Comparison of ENCODE assay signal across 1 cellular context in the genomic region with DNA sequence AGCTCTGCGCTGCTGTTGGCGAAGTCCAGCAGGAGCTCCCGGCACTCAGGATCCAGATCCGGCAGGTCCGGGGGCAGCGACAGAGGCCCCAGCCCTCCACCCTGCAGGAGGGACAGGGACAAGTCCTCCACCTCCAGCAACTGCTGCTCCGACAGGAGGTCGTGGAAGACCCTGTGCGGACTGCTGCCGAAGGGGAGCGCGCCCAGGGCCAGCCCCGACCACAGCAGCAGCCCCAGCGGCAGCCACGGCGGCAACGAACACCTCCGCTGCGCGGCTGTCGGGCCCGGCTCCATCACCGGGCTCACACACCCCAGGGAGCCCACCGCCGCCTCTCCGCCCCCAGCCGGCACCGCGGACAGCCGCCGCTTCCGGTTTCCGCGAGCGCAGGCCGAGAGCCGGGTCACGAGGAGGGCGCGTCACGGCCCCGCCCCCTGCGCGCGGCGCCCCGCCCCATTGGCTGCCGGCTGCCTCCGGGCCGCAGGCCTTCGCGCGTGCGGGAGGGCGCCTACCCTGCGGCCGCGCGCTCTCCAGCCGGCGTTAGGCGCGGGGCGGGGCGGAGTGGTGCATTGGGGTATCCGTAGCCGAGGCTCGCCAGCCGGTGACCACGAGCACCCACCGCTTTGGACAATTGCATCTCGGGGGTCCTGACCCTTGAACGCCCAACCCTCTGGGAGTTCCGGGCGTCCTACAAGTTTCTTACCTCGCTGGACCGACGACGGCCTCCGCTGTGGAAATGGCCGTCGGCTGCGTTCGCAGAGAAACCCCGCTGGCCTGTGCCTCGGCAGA.
A peak's percentile ranks its signal among the peaks of the same experiment; 100 is the strongest.
TF ChIP-seq lines count a peak whose summit lies in the region.

A gene with protein sequence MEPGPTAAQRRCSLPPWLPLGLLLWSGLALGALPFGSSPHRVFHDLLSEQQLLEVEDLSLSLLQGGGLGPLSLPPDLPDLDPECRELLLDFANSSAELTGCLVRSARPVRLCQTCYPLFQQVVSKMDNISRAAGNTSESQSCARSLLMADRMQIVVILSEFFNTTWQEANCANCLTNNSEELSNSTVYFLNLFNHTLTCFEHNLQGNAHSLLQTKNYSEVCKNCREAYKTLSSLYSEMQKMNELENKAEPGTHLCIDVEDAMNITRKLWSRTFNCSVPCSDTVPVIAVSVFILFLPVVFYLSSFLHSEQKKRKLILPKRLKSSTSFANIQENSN (minus strand): TSS at position 383 of the 786 bp plus-strand sequence. CDS start 90 bp downstream, at position 293.

TF ChIP-seq in HepG2, 621 proteins besides CTCF, POLR2A, EP300 and RAD21 (continued from another document and continues in another):
- TF ChIP-seq, protein P1, sequence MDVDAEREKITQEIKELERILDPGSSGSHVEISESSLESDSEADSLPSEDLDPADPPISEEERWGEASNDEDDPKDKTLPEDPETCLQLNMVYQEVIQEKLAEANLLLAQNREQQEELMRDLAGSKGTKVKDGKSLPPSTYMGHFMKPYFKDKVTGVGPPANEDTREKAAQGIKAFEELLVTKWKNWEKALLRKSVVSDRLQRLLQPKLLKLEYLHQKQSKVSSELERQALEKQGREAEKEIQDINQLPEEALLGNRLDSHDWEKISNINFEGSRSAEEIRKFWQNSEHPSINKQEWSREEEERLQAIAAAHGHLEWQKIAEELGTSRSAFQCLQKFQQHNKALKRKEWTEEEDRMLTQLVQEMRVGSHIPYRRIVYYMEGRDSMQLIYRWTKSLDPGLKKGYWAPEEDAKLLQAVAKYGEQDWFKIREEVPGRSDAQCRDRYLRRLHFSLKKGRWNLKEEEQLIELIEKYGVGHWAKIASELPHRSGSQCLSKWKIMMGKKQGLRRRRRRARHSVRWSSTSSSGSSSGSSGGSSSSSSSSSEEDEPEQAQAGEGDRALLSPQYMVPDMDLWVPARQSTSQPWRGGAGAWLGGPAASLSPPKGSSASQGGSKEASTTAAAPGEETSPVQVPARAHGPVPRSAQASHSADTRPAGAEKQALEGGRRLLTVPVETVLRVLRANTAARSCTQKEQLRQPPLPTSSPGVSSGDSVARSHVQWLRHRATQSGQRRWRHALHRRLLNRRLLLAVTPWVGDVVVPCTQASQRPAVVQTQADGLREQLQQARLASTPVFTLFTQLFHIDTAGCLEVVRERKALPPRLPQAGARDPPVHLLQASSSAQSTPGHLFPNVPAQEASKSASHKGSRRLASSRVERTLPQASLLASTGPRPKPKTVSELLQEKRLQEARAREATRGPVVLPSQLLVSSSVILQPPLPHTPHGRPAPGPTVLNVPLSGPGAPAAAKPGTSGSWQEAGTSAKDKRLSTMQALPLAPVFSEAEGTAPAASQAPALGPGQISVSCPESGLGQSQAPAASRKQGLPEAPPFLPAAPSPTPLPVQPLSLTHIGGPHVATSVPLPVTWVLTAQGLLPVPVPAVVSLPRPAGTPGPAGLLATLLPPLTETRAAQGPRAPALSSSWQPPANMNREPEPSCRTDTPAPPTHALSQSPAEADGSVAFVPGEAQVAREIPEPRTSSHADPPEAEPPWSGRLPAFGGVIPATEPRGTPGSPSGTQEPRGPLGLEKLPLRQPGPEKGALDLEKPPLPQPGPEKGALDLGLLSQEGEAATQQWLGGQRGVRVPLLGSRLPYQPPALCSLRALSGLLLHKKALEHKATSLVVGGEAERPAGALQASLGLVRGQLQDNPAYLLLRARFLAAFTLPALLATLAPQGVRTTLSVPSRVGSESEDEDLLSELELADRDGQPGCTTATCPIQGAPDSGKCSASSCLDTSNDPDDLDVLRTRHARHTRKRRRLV (CRISPR knock-in tag; IDR thresholded peaks at IDR 0.05) = 0 out of 2 replicates have a peak, but pooled peaks have one; percentile 50
- TF ChIP-seq, protein P2, sequence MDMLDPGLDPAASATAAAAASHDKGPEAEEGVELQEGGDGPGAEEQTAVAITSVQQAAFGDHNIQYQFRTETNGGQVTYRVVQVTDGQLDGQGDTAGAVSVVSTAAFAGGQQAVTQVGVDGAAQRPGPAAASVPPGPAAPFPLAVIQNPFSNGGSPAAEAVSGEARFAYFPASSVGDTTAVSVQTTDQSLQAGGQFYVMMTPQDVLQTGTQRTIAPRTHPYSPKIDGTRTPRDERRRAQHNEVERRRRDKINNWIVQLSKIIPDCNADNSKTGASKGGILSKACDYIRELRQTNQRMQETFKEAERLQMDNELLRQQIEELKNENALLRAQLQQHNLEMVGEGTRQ (IDR thresholded peaks at IDR 0.05; ENCODE audit: low read depth, low read length) = peak; percentile 66
- TF ChIP-seq, protein P2 (CRISPR knock-in tag; IDR thresholded peaks at IDR 0.05; ENCODE audit: borderline replicate concordance) = no peak; the same call in 1 of the 2 replicates
- TF ChIP-seq PTBP1 (IDR thresholded peaks at IDR 0.05; ENCODE audit: low read depth, low read length, poor library complexity, severe bottlenecking) (no peak), ZNF589 (CRISPR knock-in tag; conservative IDR thresholded peaks at IDR 0.05) (no peak), SIX1 (CRISPR knock-in tag; IDR thresholded peaks at IDR 0.05; ENCODE audit: borderline replicate concordance) (no peak), TP53 (CRISPR knock-in tag; conservative IDR thresholded peaks at IDR 0.05) (0 out of 2 replicates have a peak, but pooled peaks have one; percentile 32), KLF6 (CRISPR knock-in tag; IDR thresholded peaks at IDR 0.05) (peak; percentile 88), MXI1 (IDR thresholded peaks at IDR 0.05; ENCODE audit: borderline replicate concordance, low read depth, low read length) (peak; percentile 85; the same call in 2 of the 3 replicates), ERF (CRISPR knock-in tag; IDR thresholded peaks at IDR 0.05) (peak; percentile 51; the same call in 1 of the 2 replicates), ZNF510 (CRISPR knock-in tag; IDR thresholded peaks at IDR 0.05; ENCODE audit: low read depth) (peak; percentile 81), ZNF484 (CRISPR knock-in tag; IDR thresholded peaks at IDR 0.05; ENCODE audit: borderline replicate concordance, low read depth) (no peak), ZNF431 (CRISPR knock-in tag; IDR thresholded peaks at IDR 0.05; ENCODE audit: borderline replicate concordance, low read depth) (peak; percentile 93), ZNF180 (CRISPR knock-in tag; IDR thresholded peaks at IDR 0.05; ENCODE audit: borderline replicate concordance, low read depth) (no peak), SNAPC2 (CRISPR knock-in tag; IDR thresholded peaks at IDR 0.05) (no peak), KLF12 (CRISPR knock-in tag; IDR thresholded peaks at IDR 0.05; ENCODE audit: borderline replicate concordance) (peak; percentile 87), FLYWCH1 (CRISPR knock-in tag; IDR thresholded peaks at IDR 0.05) (no peak), ZNF747 (CRISPR knock-in tag; IDR thresholded peaks at IDR 0.05; ENCODE audit: borderline replicate concordance) (peak; percentile 66; the same call in 1 of the 2 replicates), ZMAT3 (CRISPR knock-in tag; conservative IDR thresholded peaks at IDR 0.05) (peak; percentile 68; the same call in 1 of the 2 replicates), SMARCE1 (IDR thresholded peaks at IDR 0.05; ENCODE audit: borderline replicate concordance) (no peak), FOXM1 (CRISPR knock-in tag; IDR thresholded peaks at IDR 0.05) (no peak), SMC3 (IDR thresholded peaks at IDR 0.05; ENCODE audit: low read length) (no peak), ZNF619 (CRISPR knock-in tag; IDR thresholded peaks at IDR 0.05) (no peak), CBX5 (CRISPR knock-in tag; IDR thresholded peaks at IDR 0.05; ENCODE audit: borderline replicate concordance) (no peak), ZNF430 (CRISPR knock-in tag; IDR thresholded peaks at IDR 0.05) (peak; percentile 23; the same call in 1 of the 2 replicates), CBX2 (IDR thresholded peaks at IDR 0.05; ENCODE audit: low read depth, low read length) (no peak), CBX2 (CRISPR knock-in tag; IDR thresholded peaks at IDR 0.05; ENCODE audit: low read depth) (peak; percentile 58; the same call in 1 of the 2 replicates), MAFG (CRISPR knock-in tag; IDR thresholded peaks at IDR 0.05) (no peak), NFIC (IDR thresholded peaks at IDR 0.05; ENCODE audit: low read length) (no peak), ZBTB38 (CRISPR knock-in tag; IDR thresholded peaks at IDR 0.05) (no peak; the same call in none of the 2 replicates), FOXO1 (CRISPR knock-in tag; IDR thresholded peaks at IDR 0.05) (peak; percentile 13; the same call in 1 of the 2 replicates), BCL6 (CRISPR knock-in tag; IDR thresholded peaks at IDR 0.05) (peak; percentile 21; the same call in 1 of the 2 replicates), SRSF1 (optimal IDR thresholded peaks at IDR 0.05; ENCODE audit: low read depth, low read length) (no peak), ZNF737 (CRISPR knock-in tag; IDR thresholded peaks at IDR 0.05; ENCODE audit: borderline replicate concordance) (no peak), ZBTB3 (CRISPR knock-in tag; IDR thresholded peaks at IDR 0.05; ENCODE audit: borderline replicate concordance, low read depth) (no peak)
- TF ChIP-seq, protein P3, sequence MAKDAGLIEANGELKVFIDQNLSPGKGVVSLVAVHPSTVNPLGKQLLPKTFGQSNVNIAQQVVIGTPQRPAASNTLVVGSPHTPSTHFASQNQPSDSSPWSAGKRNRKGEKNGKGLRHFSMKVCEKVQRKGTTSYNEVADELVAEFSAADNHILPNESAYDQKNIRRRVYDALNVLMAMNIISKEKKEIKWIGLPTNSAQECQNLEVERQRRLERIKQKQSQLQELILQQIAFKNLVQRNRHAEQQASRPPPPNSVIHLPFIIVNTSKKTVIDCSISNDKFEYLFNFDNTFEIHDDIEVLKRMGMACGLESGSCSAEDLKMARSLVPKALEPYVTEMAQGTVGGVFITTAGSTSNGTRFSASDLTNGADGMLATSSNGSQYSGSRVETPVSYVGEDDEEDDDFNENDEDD (CRISPR knock-in tag; IDR thresholded peaks at IDR 0.05; ENCODE audit: borderline replicate concordance) = peak; percentile 96
- TF ChIP-seq, protein P4, sequence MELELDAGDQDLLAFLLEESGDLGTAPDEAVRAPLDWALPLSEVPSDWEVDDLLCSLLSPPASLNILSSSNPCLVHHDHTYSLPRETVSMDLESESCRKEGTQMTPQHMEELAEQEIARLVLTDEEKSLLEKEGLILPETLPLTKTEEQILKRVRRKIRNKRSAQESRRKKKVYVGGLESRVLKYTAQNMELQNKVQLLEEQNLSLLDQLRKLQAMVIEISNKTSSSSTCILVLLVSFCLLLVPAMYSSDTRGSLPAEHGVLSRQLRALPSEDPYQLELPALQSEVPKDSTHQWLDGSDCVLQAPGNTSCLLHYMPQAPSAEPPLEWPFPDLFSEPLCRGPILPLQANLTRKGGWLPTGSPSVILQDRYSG (CRISPR knock-in tag; IDR thresholded peaks at IDR 0.05) = peak; percentile 98
- TF ChIP-seq, protein P5, sequence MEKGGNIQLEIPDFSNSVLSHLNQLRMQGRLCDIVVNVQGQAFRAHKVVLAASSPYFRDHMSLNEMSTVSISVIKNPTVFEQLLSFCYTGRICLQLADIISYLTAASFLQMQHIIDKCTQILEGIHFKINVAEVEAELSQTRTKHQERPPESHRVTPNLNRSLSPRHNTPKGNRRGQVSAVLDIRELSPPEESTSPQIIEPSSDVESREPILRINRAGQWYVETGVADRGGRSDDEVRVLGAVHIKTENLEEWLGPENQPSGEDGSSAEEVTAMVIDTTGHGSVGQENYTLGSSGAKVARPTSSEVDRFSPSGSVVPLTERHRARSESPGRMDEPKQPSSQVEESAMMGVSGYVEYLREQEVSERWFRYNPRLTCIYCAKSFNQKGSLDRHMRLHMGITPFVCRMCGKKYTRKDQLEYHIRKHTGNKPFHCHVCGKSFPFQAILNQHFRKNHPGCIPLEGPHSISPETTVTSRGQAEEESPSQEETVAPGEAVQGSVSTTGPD (CRISPR knock-in tag; IDR thresholded peaks at IDR 0.05) = no peak
- TF ChIP-seq, protein P6, sequence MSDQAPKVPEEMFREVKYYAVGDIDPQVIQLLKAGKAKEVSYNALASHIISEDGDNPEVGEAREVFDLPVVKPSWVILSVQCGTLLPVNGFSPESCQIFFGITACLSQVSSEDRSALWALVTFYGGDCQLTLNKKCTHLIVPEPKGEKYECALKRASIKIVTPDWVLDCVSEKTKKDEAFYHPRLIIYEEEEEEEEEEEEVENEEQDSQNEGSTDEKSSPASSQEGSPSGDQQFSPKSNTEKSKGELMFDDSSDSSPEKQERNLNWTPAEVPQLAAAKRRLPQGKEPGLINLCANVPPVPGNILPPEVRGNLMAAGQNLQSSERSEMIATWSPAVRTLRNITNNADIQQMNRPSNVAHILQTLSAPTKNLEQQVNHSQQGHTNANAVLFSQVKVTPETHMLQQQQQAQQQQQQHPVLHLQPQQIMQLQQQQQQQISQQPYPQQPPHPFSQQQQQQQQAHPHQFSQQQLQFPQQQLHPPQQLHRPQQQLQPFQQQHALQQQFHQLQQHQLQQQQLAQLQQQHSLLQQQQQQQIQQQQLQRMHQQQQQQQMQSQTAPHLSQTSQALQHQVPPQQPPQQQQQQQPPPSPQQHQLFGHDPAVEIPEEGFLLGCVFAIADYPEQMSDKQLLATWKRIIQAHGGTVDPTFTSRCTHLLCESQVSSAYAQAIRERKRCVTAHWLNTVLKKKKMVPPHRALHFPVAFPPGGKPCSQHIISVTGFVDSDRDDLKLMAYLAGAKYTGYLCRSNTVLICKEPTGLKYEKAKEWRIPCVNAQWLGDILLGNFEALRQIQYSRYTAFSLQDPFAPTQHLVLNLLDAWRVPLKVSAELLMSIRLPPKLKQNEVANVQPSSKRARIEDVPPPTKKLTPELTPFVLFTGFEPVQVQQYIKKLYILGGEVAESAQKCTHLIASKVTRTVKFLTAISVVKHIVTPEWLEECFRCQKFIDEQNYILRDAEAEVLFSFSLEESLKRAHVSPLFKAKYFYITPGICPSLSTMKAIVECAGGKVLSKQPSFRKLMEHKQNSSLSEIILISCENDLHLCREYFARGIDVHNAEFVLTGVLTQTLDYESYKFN (CRISPR knock-in tag; conservative IDR thresholded peaks at IDR 0.05) = peak; percentile 29
